In the genomic region with DNA sequence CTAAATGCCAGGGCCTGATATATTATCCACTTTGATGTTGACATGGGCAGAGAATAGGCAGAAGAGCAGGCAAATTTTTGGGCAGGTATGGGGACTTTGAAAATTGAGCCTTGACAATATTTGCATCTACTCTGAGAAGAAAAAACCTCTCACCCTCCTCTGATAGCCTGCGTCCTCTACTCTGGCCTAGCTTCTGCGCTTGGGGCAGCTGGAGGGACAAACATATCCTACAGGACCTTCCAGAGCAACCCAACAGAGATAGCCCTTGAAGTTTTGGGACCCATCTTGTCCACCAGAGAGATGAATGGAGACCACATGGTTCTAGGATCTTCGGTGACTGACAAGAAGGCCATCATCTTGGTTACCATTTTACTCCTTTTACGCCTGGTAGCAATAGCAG, we compare ENCODE assay signal across 40 cellular contexts. TPM values are rescaled to one million over a fixed set of nuclear protein-coding genes. Genes with fewer than 3 reads are reported as not detected.
"Had no signal": no experiment of that assay in that cellular context is flagged by ENCODE, and none has a peak within 500 bp of the region (broad histone marks: within the 10 kb centered on the region; RNA-seq: fewer than 3 reads in every experiment).

A gene with protein sequence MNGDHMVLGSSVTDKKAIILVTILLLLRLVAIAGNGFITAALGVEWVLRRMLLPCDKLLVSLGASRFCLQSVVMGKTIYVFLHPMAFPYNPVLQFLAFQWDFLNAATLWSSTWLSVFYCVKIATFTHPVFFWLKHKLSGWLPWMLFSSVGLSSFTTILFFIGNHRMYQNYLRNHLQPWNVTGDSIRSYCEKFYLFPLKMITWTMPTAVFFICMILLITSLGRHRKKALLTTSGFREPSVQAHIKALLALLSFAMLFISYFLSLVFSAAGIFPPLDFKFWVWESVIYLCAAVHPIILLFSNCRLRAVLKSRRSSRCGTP (plus strand): TSS at position 301 of the 400 bp plus-strand sequence. CDS start 0 bp downstream, at position 301.

- FAIRE-seq: astrocyte, bronchial epithelial cell had no signal

- H3K27me3 ChIP-seq: ascending aorta, body of pancreas, brain microvascular endothelial cell, breast epithelium, cardiac muscle cell had no signal

- H3K4me1 ChIP-seq: adrenal gland, ascending aorta, body of pancreas, breast epithelium had no signal

- ATAC-seq: activated naive CD4-positive, alpha-beta T cell treated with anti-CD3 and anti-CD28 coated beads, Interleukin-2, amount 50 U/mL, for 72 hours; activated naive CD8-positive, alpha-beta T cell treated with anti-CD3 and anti-CD28 coated beads, Interleukin-2, amount 50 U/mL, for 24 hours; activated T-cell treated with anti-CD3 and anti-CD28 coated beads, Interleukin-2, amount 50 U/mL, for 4 hours; activated T-cell treated with anti-CD3 and anti-CD28 coated beads, Interleukin-2, amount 50 U/mL, for 72 hours; activated T-helper 17 cell treated with anti-CD3 and anti-CD28 coated beads, Interleukin-2, amount 50 U/mL, for 72 hours; body of pancreas had no signal

- DNase-seq: activated effector memory CD4-positive, alpha-beta T cell treated with anti-CD3 and anti-CD28 coated beads, Interleukin-2, amount 50 U/mL, for 16 hours; activated effector memory CD4-positive, alpha-beta T cell treated with Interleukin-2 at 50 U/mL for 16 hours; activated gamma-delta T cell; activated gamma-delta T cell treated with Interleukin-2 at 50 U/mL for 16 hours; activated naive CD4-positive, alpha-beta T cell; activated naive CD4-positive, alpha-beta T cell treated with anti-CD3 and anti-CD28 coated beads for 36 hours; activated naive CD4-positive, alpha-beta T cell treated with anti-CD3 and anti-CD28 coated beads, Interleukin-2, amount 10 ng/mL, durations not matched to agents 7 days and 5 days; activated naive CD4-positive, alpha-beta T cell treated with anti-CD3 and anti-CD28 coated beads, Interleukin-2, amount 50 U/mL, for 16 hours; activated naive CD4-positive, alpha-beta T cell treated with Interleukin-2 at 50 U/mL for 16 hours; activated naive CD8-positive, alpha-beta T cell treated with anti-CD3 and anti-CD28 coated beads for 36 hours; activated naive CD8-positive, alpha-beta T cell treated with anti-CD3 and anti-CD28 coated beads, Interleukin-2, amount 10 ng/mL, durations not matched to agents 7 days and 5 days; activated naive CD8-positive, alpha-beta T cell treated with anti-CD3 and anti-CD28 coated beads, Interleukin-2, amount 50 U/mL, for 24 hours; activated T-cell treated with anti-CD3 and anti-CD28 coated beads, Interleukin-2, amount 50 U/mL, for 1 hour; activated T-cell treated with anti-CD3 and anti-CD28 coated beads, Interleukin-2, amount 50 U/mL, for 24 hours; activated T-cell treated with anti-CD3 and anti-CD28 coated beads, Interleukin-2, amount 50 U/mL, for 4 hours; activated T-cell treated with anti-CD3 and anti-CD28 coated beads, Interleukin-2, amount 50 U/mL, for 48 hours; activated T-cell treated with anti-CD3 and anti-CD28 coated beads, Interleukin-2, amount 50 U/mL, for 72 hours; adrenal gland; amniotic stem cell; amygdala; anterior cingulate cortex; aorta; body of pancreas; brain microvascular endothelial cell; caudate nucleus; central memory CD4-positive, alpha-beta T cell; cerebellar nuclear complex had no signal

- H3K4me3 ChIP-seq: adrenal gland, ascending aorta, body of pancreas, breast epithelium, cardiac muscle cell had no signal

- H3K9me3 ChIP-seq: adrenal gland, ascending aorta, body of pancreas, breast epithelium had no signal

- H3K36me3 ChIP-seq: adrenal gland, ascending aorta, brain microvascular endothelial cell, breast epithelium, cardiac muscle cell had no signal

- H3K27ac ChIP-seq: adrenal gland, ascending aorta, body of pancreas, brain microvascular endothelial cell, breast epithelium, cardiac muscle cell had no signal

RNA-seq across cellular contexts. Expression of the gene that starts here (rescaled TPM):
- total RNA-seq: activated naive CD4-positive, alpha-beta T cell treated with anti-CD3 and anti-CD28 coated beads for 36 hours; activated naive CD4-positive, alpha-beta T cell treated with anti-CD3 and anti-CD28 coated beads, Interleukin-2, amount 50 U/mL, for 72 hours; activated naive CD8-positive, alpha-beta T cell treated with anti-CD3 and anti-CD28 coated beads for 36 hours; activated T-cell treated with anti-CD3 and anti-CD28 coated beads, Interleukin-2, amount 50 U/mL, for 4 hours; activated T-cell treated with anti-CD3 and anti-CD28 coated beads, Interleukin-2, amount 50 U/mL, for 72 hours; activated T-helper 1 cell treated with anti-CD3 and anti-CD28 coated beads, Interleukin-12 subunit alpha, Interleukin-12 subunit beta, Interleukin-2, Interleukin-4 antibody, amounts not matched to agents 30 ng/mL and 10 ng/mL and 1 ng/mL, durations not matched to agents 14 hours and 24 hours and 36 hours; activated T-helper 17 cell treated with anti-CD3 and anti-CD28 coated beads, Interleukin-2, amount 50 U/mL, for 72 hours; activated T-helper 2 cell treated with anti-CD3 and anti-CD28 coated beads, Interferon-gamma antibody, Interleukin-2, Interleukin-4, amounts not matched to agents 10 μg/mL and 5 μg/mL and 100 μg/mL, durations not matched to agents 14 hours and 24 hours and 36 hours; ascending aorta; astrocyte; body of pancreas; bronchial epithelial cell; cardiac muscle cell; cardiac septum; cerebellum; chondrocyte had no signal
- polyA plus RNA-seq: adipose tissue, adrenal gland, aorta, cardiac muscle cell had no signal
